Comparison of ENCODE assay signal across 10 cellular contexts in genomic region chr5:76855961-76856360, GRCh38. TPM values are rescaled to one million over a fixed set of nuclear protein-coding genes. Genes with fewer than 3 reads are reported as not detected.
A peak's percentile ranks its signal among the peaks of the same experiment; 100 is the strongest.
DNase-seq lines count a peak whose midpoint lies in the region; ATAC-seq and TF ChIP-seq lines count a peak whose summit lies in the region.
"Had no signal": no experiment of that assay in that cellular context is flagged by ENCODE, and none has a peak within 500 bp of the region (broad histone marks: within the 10 kb centered on the region; RNA-seq: fewer than 3 reads in every experiment).

No MANE protein-coding gene starts in this region.

- peak overlapping the region; percentile 48 to 93 (median 86) for H3K27ac ChIP-seq in spleen
- no peak overlapping the region for H3K27ac ChIP-seq in prostate gland
- H3K27ac ChIP-seq: breast epithelium, SJSA1 had no signal

- TF ChIP-seq CTCF in spleen (IDR thresholded peaks at IDR 0.05 in 8 of 11, conservative IDR thresholded peaks at IDR 0.05 in 3 of 11), result peak in 1 of 11 experiments; percentile 18
- TF ChIP-seq CTCF in prostate gland (IDR thresholded peaks at IDR 0.05), result no peak

- H3K4me3 ChIP-seq in spleen (peak overlapping the region in 1 of 8 donors; percentile 38), prostate gland (no peak overlapping the region)
- H3K4me3 ChIP-seq: breast epithelium, SJSA1 had no signal

- DNase-seq in NOMO-1 treated with dmso at 0.1 percent for 144 hours (lab: John Stamatoyannopoulos, UW; ENCODE audit: unreplicated experiment) (peak; percentile 76), spleen (no peak), prostate gland (ENCODE audit: low spot score) (no peak), T-helper 9 cell (no peak)
- peak; percentile 68 for DNase-seq in activated naive CD4-positive, alpha-beta T cell treated with anti-CD3 and anti-CD28 coated beads for 36 hours

- peaks cover 7% of the 10 kb centered on the region for H3K36me3 Mint-ChIP-seq in activated naive CD4-positive, alpha-beta T cell treated with anti-CD3 and anti-CD28 coated beads for 36 hours (ENCODE audit: low read depth)

- H3K36me3 ChIP-seq in spleen, result no peaks in the 10 kb centered on the region
- no peaks in the 10 kb centered on the region for H3K36me3 ChIP-seq in prostate gland
- H3K36me3 ChIP-seq: breast epithelium, SJSA1 had no signal

- 16 to 39% (median 32%) methylated on average over 3 of the region's 3 CpGs for WGBS in spleen, 5 donors
- 88% methylated on average over 3 of the region's 3 CpGs for WGBS in prostate gland

- H3K27me3 ChIP-seq in spleen (replicated peaks in 1 of 7), result no peaks in the 10 kb centered on the region
- no peaks in the 10 kb centered on the region for H3K27me3 ChIP-seq in prostate gland (replicated peaks; ENCODE audit: insufficient read depth)
- H3K27me3 ChIP-seq: breast epithelium, SJSA1 had no signal

- ATAC-seq in GM18861 (IDR thresholded peaks at IDR 0.05; ENCODE audit: unreplicated experiment) (peak; percentile 69), HG02759 (IDR thresholded peaks at IDR 0.05; ENCODE audit: unreplicated experiment) (no peak), GM21529 (IDR thresholded peaks at IDR 0.05; ENCODE audit: unreplicated experiment) (no peak)

- peak overlapping the region; percentile 19 for H3K4me3 Mint-ChIP-seq in activated naive CD4-positive, alpha-beta T cell treated with anti-CD3 and anti-CD28 coated beads for 36 hours

- TF ChIP-seq POLR2A in spleen (IDR thresholded peaks at IDR 0.05), result no peak
- TF ChIP-seq POLR2A in prostate gland (IDR thresholded peaks at IDR 0.05), result no peak

- CTCF ChIA-PET in activated naive CD4-positive, alpha-beta T cell treated with anti-CD3 and anti-CD28 coated beads for 36 hours (lab: Charles Lee), result interaction anchor here (0.8 kb wide), 1 partner anchor 14 kb away, joined by 4 read pairs; no protein-coding TSS in a partner anchor

- no peaks in the 10 kb centered on the region for H3K27me3 Mint-ChIP-seq in activated naive CD4-positive, alpha-beta T cell treated with anti-CD3 and anti-CD28 coated beads for 36 hours (ENCODE audit: low read depth)

- H3K27ac Mint-ChIP-seq in activated naive CD4-positive, alpha-beta T cell treated with anti-CD3 and anti-CD28 coated beads for 36 hours, result peak overlapping the region; percentile 79

- intact Hi-C loops in activated naive CD4-positive, alpha-beta T cell treated with anti-CD3 and anti-CD28 coated beads for 36 hours (cut with micrococcal nuclease), result loop anchor here (2.0 to 5.0 kb wide), 3 partner anchors 65 to 176 kb away; partner anchors contain the start of gene AGGF1
- intact Hi-C loops in spleen (cut with DNase I; ENCODE audit: low total_unique reads) (no loop called here), prostate gland (cut with DNase I) (no loop called here)

- no peaks in the 10 kb centered on the region for H3K9me3 ChIP-seq in spleen
- no peaks in the 10 kb centered on the region for H3K9me3 ChIP-seq in prostate gland
- H3K9me3 ChIP-seq: breast epithelium, SJSA1 had no signal

- H3K4me1 Mint-ChIP-seq in activated naive CD4-positive, alpha-beta T cell treated with anti-CD3 and anti-CD28 coated beads for 36 hours (ENCODE audit: low read depth), result peaks cover 16% of the 10 kb centered on the region

- H3K4me1 ChIP-seq in spleen (peaks cover 5 to 85% (median 38%) of the 10 kb centered on the region in 6 donors), prostate gland (replicated peaks) (no peaks in the 10 kb centered on the region)
- H3K4me1 ChIP-seq: breast epithelium, SJSA1 had no signal

- H3K9me3 Mint-ChIP-seq in activated naive CD4-positive, alpha-beta T cell treated with anti-CD3 and anti-CD28 coated beads for 36 hours, result peaks cover 5% of the 10 kb centered on the region

RNA-seq across cellular contexts. Expression of gene S100Z, which starts 6.1 kb away (rescaled TPM):
- total RNA-seq in activated naive CD4-positive, alpha-beta T cell treated with anti-CD3 and anti-CD28 coated beads for 36 hours, result 1 to 10 TPM in 1 of 2 experiments, under 1 TPM in 1; 0.81 to 1.1 TPM
- total RNA-seq in spleen (10 to 100 TPM in 3 of 7 donors, 1 to 10 TPM in 4; 2.3 to 21.7 (median 9.7) TPM), prostate gland (1 to 10 TPM in 1 of 2 donors, not detected in 1; 1.7 TPM)
- polyA plus RNA-seq in spleen, result 1 to 10 TPM; 2.2 to 2.7 (median 2.4) TPM

RNA-seq across cellular contexts. Expression of gene F2RL1, which starts 37.1 kb away (rescaled TPM):
- total RNA-seq in activated naive CD4-positive, alpha-beta T cell treated with anti-CD3 and anti-CD28 coated beads for 36 hours, result 1 to 10 TPM; 2.9 to 3.0 TPM
- 1 to 10 TPM; 4.0 to 9.5 (median 7.3) TPM for total RNA-seq in spleen
- under 1 TPM; 0.46 to 0.70 (median 0.48) TPM for polyA plus RNA-seq in spleen
- total RNA-seq in prostate gland, result 1 to 10 TPM; 4.9 to 7.8 TPM

Comparison
In these comparisons a context has a peak if more than half of its experiments do, and no peak if none do; other contexts are left out.
1. DNase-seq: peak in NOMO-1 treated with dmso at 0.1 percent for 144 hours (single experiment) and activated naive CD4-positive, alpha-beta T cell treated with anti-CD3 and anti-CD28 coated beads for 36 hours (single experiment); none in spleen (single experiment), prostate gland (single experiment) and T-helper 9 cell (single experiment).
2. H3K27ac ChIP-seq: peak in spleen (8 of 8); none in prostate gland (0 of 2).